Comparison of ENCODE assay signal across 1 cellular context in the genomic region with DNA sequence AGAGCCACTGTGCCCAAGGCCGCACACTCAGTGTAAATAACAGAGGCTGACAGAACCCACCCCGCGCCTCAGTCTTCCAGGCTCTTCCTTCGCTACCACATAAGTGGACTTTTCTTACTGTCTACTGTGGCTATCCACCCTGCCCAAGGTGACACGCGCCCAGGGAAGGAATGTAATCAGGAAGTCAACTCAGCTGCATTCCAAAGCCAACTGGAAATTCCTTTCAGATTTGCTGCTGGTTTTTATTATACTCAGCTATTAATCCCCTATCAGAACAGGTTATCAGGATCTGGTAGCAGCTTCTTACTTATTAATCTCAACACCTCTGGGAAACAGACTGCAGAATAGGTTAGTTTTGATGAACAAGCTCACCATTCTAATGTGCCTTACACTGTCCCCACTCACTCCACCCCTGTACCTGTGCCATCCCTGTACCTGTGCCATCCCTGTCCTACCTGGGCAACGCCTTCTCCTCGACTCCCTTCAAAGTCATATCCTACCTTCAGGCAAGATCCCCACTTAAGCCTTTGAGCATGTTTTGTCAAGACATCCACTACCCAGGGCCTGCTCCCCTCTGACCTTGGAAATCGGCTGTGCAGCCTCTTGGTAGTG.
TF ChIP-seq lines count a peak whose summit lies in the region.

No MANE protein-coding gene starts in this region.

TF ChIP-seq in SK-N-SH, 30 proteins besides CTCF, POLR2A, EP300 and RAD21 (continued from another document):
- peak; percentile 43; the same call in 1 of the 2 replicates for TF ChIP-seq TEAD4 (IDR thresholded peaks at IDR 0.05; ENCODE audit: borderline replicate concordance, insufficient read depth)
- TF ChIP-seq MEF2A (IDR thresholded peaks at IDR 0.05; ENCODE audit: borderline replicate concordance, low read depth) = no peak
- no peak for TF ChIP-seq EZH2phosphoT487 (IDR thresholded peaks at IDR 0.05; ENCODE audit: borderline replicate concordance, low read depth)
- no peak for TF ChIP-seq SIN3A (IDR thresholded peaks at IDR 0.05; ENCODE audit: borderline replicate concordance, low read depth, low read length)
- no peak for TF ChIP-seq FOXJ3 (CRISPR knock-in tag; IDR thresholded peaks at IDR 0.05)
- TF ChIP-seq POLR2AphosphoS5 (IDR thresholded peaks at IDR 0.05; ENCODE audit: low read depth, low read length) = no peak
- TF ChIP-seq TCF12 (IDR thresholded peaks at IDR 0.05) = peak; percentile 81
- TF ChIP-seq FOSL2 (IDR thresholded peaks at IDR 0.05; ENCODE audit: borderline replicate concordance, low read depth) = peak; percentile 38; the same call in 1 of the 2 replicates
